8 cellular contexts compared by ENCODE assay signal in the genomic region with DNA sequence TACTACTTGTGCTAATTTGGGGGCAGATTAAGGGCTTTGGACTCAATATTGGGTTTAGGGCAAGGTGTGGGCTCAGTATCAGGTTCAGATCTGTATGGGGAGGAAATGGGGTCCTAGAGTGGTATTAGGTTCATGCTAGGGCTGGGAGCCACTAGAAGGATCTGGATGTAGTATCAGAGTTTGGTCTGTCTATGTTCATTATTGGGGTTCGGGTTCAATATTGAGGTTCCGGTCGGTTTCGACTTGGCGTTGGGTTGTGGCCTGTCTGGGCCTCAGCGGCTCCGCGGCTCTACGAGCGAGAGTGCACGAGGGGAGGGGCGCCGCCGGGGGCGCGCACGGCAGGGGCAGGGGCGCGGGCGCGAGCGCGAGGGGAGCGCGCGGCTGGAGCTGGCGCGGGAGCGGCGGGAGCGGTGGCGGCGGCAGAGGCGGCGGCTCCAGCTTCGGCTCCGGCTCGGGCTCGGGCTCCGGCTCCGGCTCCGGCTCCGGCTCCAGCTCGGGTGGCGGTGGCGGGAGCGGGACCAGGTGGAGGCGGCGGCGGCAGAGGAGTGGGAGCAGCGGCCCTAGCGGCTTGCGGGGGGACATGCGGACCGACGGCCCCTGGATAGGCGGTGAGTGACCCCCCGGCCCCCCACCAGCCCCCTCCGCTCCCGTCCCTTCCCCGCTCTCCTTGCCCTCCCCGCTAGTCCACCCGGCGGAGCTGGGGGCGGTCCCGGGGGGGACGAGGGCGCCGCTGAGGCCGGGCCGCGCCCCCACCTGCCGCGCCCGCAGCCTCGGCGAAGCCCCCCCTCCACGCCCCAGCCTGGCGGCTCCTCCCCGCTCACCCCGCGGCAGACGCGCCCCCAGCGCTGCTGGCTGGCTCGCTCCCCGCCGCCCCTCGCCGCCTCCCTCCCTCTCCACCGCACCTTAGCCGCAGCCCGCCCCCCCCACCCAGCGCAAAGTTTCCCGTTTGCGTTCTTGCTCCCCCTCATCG. TPM values are rescaled to one million over a fixed set of nuclear protein-coding genes. Genes with fewer than 3 reads are reported as not detected.
DNase-seq lines count a peak whose midpoint lies in the region; ATAC-seq and TF ChIP-seq lines count a peak whose summit lies in the region.

A gene (plus strand): TSS at position 401 of the 970 bp plus-strand sequence. CDS start 14,193 bp downstream, outside the sequence.

- no peaks in the 10 kb centered on the region for H3K9me3 ChIP-seq in suprapubic skin

- peaks cover 2% of the 10 kb centered on the region for H3K36me3 Mint-ChIP-seq in activated CD8-positive, alpha-beta T cell treated with anti-CD3 and anti-CD28 coated beads for 36 hours (ENCODE audit: low read depth)
- no peaks in the 10 kb centered on the region for H3K36me3 Mint-ChIP-seq in mesothelial cell of epicardium

- no peak for TF ChIP-seq POLR2A in suprapubic skin (IDR thresholded peaks at IDR 0.05)

- peaks cover 54% of the 10 kb centered on the region for H3K4me1 ChIP-seq in suprapubic skin

- intact Hi-C loops in activated CD8-positive, alpha-beta T cell treated with anti-CD3 and anti-CD28 coated beads for 36 hours (cut with micrococcal nuclease) = no loop called here

- 0% methylated on average over 2 of the region's 97 CpGs for WGBS in suprapubic skin

- no peaks in the 10 kb centered on the region for H3K36me3 ChIP-seq in suprapubic skin

- no peaks in the 10 kb centered on the region for H3K27me3 ChIP-seq in suprapubic skin

- H3K4me3 Mint-ChIP-seq in activated CD8-positive, alpha-beta T cell treated with anti-CD3 and anti-CD28 coated beads for 36 hours = peak within 1 kb of the TSS; percentile 73
- H3K4me3 Mint-ChIP-seq in mesothelial cell of epicardium = peak within 1 kb of the TSS; percentile 95

- POLR2A ChIA-PET in activated CD8-positive, alpha-beta T cell treated with anti-CD3 and anti-CD28 coated beads for 36 hours (lab: Charles Lee) = interaction anchor here (0.9 to 1.4 kb wide), 4 partner anchors 119 to 134 kb away, joined by 3 to 4 read pairs (median 3); a partner anchor contains a TSS

- peak; percentile 32 for ATAC-seq in activated CD8-positive, alpha-beta T cell treated with anti-CD3 and anti-CD28 coated beads for 36 hours
- ATAC-seq in GM21360 (IDR thresholded peaks at IDR 0.05; ENCODE audit: unreplicated experiment) = no peak

- no peaks in the 10 kb centered on the region for H3K9me3 Mint-ChIP-seq in activated CD8-positive, alpha-beta T cell treated with anti-CD3 and anti-CD28 coated beads for 36 hours
- no peaks in the 10 kb centered on the region for H3K9me3 Mint-ChIP-seq in mesothelial cell of epicardium

- peak within 1 kb of the TSS; percentile 87 for H3K4me3 ChIP-seq in suprapubic skin

- peaks cover 31% of the 10 kb centered on the region for H3K27me3 Mint-ChIP-seq in activated CD8-positive, alpha-beta T cell treated with anti-CD3 and anti-CD28 coated beads for 36 hours
- H3K27me3 Mint-ChIP-seq in mesothelial cell of epicardium (ENCODE audit: low read depth) = no peaks in the 10 kb centered on the region

- H3K27ac ChIP-seq in epithelial cell of prostate (peak within 1 kb of the TSS; percentile 53), suprapubic skin (peak within 1 kb of the TSS; percentile 95)

- DNase-seq in DMS 273 (lab: John Stamatoyannopoulos, UW; ENCODE audit: unreplicated experiment) (peak; percentile 92), DMS 273 treated with DMSO at 0.1 percent for 48 hours (lab: John Stamatoyannopoulos, UW) (no peak), NCI-H2029 treated with DMSO at 0.1 percent for 48 hours (lab: John Stamatoyannopoulos, UW) (peak; percentile 40), epithelial cell of prostate (ENCODE audit: low read depth, low spot score) (no peak), mesothelial cell of epicardium (ENCODE audit: low spot score in 2 of 2, unreplicated experiment in 2 of 2) (peak; percentile 58 to 83), suprapubic skin (ENCODE audit: low spot score in 2 of 2) (no peak)
- DNase-seq in activated CD8-positive, alpha-beta T cell treated with anti-CD3 and anti-CD28 coated beads for 36 hours = peak; percentile 28

- no peak within 1 kb of the TSS for H3K27ac Mint-ChIP-seq in activated CD8-positive, alpha-beta T cell treated with anti-CD3 and anti-CD28 coated beads for 36 hours
- H3K27ac Mint-ChIP-seq in mesothelial cell of epicardium = peak within 1 kb of the TSS; percentile 99

- CTCF ChIA-PET in activated CD8-positive, alpha-beta T cell treated with anti-CD3 and anti-CD28 coated beads for 36 hours (lab: Charles Lee) = interaction anchor here (0.6 to 2.2 kb wide), 16 partner anchors 10 to 518 kb away, joined by 3 to 19 read pairs (median 4); a partner anchor contains a TSS

- no peak for TF ChIP-seq EP300 in suprapubic skin (IDR thresholded peaks at IDR 0.05)

- TF ChIP-seq CTCF in activated CD8-positive, alpha-beta T cell treated with anti-CD3 and anti-CD28 coated beads for 36 hours (IDR thresholded peaks at IDR 0.05) = no peak
- TF ChIP-seq CTCF in mesothelial cell of epicardium (IDR thresholded peaks at IDR 0.05; ENCODE audit: unreplicated experiment) = no peak
- no peak for TF ChIP-seq CTCF in suprapubic skin (IDR thresholded peaks at IDR 0.05)

- peaks cover 14% of the 10 kb centered on the region for H3K4me1 Mint-ChIP-seq in activated CD8-positive, alpha-beta T cell treated with anti-CD3 and anti-CD28 coated beads for 36 hours (ENCODE audit: low read depth)
- H3K4me1 Mint-ChIP-seq in mesothelial cell of epicardium = peaks cover 55% of the 10 kb centered on the region

RNA-seq across cellular contexts. Expression of the gene that starts here (rescaled TPM):
- total RNA-seq in activated CD8-positive, alpha-beta T cell treated with anti-CD3 and anti-CD28 coated beads for 36 hours = 1 to 10 TPM; 3.8 to 4.5 TPM
- total RNA-seq in mesothelial cell of epicardium = 464 to 475 TPM (median 471 TPM) in 3 replicates
- 100 to 1,000 TPM; 209 to 373 (median 289) TPM for total RNA-seq in suprapubic skin

Comparison
In these comparisons a context has a peak if more than half of its experiments do, and no peak if none do; other contexts are left out.
1. RNA of the gene that starts here (total RNA-seq): 464 to 475 TPM in mesothelial cell of epicardium and 209 to 373 TPM in suprapubic skin; 3.8 to 4.5 TPM in activated CD8-positive, alpha-beta T cell treated with anti-CD3 and anti-CD28 coated beads for 36 hours; every median in the first group is over 10 times any median in the second.
2. DNase-seq: peak in DMS 273 (single experiment), NCI-H2029 treated with DMSO at 0.1 percent for 48 hours (single experiment), activated CD8-positive, alpha-beta T cell treated with anti-CD3 and anti-CD28 coated beads for 36 hours (single experiment) and mesothelial cell of epicardium (2 of 2); none in DMS 273 treated with DMSO at 0.1 percent for 48 hours (single experiment), epithelial cell of prostate (single experiment) and suprapubic skin (0 of 2).